ENCODE assay signal across 20 cellular contexts in the genomic region with DNA sequence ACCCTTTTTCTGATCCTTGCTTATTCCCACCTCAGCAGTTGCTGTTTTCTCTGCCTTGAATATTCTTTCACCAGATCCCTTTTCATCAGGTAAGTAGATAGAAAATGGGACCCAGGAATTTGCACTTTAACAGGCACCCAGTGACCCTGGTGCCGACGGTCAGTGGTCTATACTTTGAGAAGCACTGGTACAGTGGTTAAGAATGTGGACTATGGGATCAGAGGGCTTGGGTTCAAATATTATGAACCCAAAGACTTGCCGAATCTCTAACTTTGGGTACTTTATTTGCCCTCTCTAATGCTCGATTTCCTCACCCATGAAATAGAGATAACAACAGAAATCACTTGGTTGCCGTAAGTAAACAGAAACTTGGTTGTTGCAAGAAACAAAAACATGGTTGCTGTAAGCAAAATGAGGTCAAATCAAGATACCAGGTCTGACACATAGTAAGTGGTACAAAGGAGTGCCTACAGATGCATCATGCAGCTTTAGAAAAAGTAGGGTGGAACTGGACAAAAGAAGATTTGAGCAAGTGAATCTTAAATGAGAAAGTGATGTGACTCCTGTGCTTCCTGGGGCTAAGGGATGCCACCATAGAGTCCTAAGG.
A peak's percentile ranks its signal among the peaks of the same experiment; 100 is the strongest.
DNase-seq lines count a peak whose midpoint lies in the region; ATAC-seq and TF ChIP-seq lines count a peak whose summit lies in the region.
"Had no signal": no experiment of that assay in that cellular context is flagged by ENCODE, and none has a peak within 500 bp of the region (broad histone marks: within the 10 kb centered on the region; RNA-seq: fewer than 3 reads in every experiment).

No MANE protein-coding gene starts in this region.

- H3K9me3 ChIP-seq in Loucy (ENCODE audit: insufficient read depth, low read depth, low read length): no peaks in the 10 kb centered on the region
- no peaks in the 10 kb centered on the region for H3K9me3 ChIP-seq in liver (ENCODE audit: control insufficient read depth in 4 of 4, low read length in 3 of 4)
- no peaks in the 10 kb centered on the region for H3K9me3 ChIP-seq in CD4-positive, alpha-beta memory T cell (ENCODE audit: control insufficient read depth in 1 of 2, low read length in 2 of 2)

- H3K4me3 ChIP-seq in Loucy (ENCODE audit: low read length, poor library complexity, severe bottlenecking) (no peak overlapping the region), liver (ENCODE audit: low read depth in 1 of 3, low read length in 3 of 3) (no peak overlapping the region)
- H3K4me3 ChIP-seq in CD4-positive, alpha-beta memory T cell (ENCODE audit: low read length in 2 of 2): no peak overlapping the region

- H3K36me3 Mint-ChIP-seq in stimulated activated effector memory CD8-positive, alpha-beta T cell treated with anti-CD3 and anti-CD28 coated beads, Interleukin-12 subunit alpha, Interleukin-12 subunit beta, amount 100 ng/mL, for 72 hours: no peaks in the 10 kb centered on the region
- H3K36me3 Mint-ChIP-seq in activated naive CD8-positive, alpha-beta T cell treated with anti-CD3 and anti-CD28 coated beads for 36 hours: peaks cover 2% of the 10 kb centered on the region
- H3K36me3 Mint-ChIP-seq in CD4-positive, alpha-beta memory T cell: peaks cover 0 to under 1% of the 10 kb centered on the region in 2 donors
- H3K36me3 Mint-ChIP-seq: CD4-positive, CD25-positive, alpha-beta regulatory T cell had no signal

- TF ChIP-seq RAD21 in liver (IDR thresholded peaks at IDR 0.05): no peak

- ATAC-seq in stimulated activated effector memory CD8-positive, alpha-beta T cell treated with anti-CD3 and anti-CD28 coated beads, Interleukin-12 subunit alpha, Interleukin-12 subunit beta, amount 100 ng/mL, for 72 hours: peak; percentile 61
- no peak for ATAC-seq in GM21381 (IDR thresholded peaks at IDR 0.05; ENCODE audit: unreplicated experiment)
- ATAC-seq: Panc1, SK-N-SH treated with all-trans-retinoic acid at 6 μM for 48 hours had no signal

- no peak for TF ChIP-seq CTCF in Loucy (conservative IDR thresholded peaks at IDR 0.05; ENCODE audit: low read length)
- TF ChIP-seq CTCF in liver (IDR thresholded peaks at IDR 0.05; ENCODE audit: low read depth, low read length, missing input control): no peak

- intact Hi-C loops in CD4-positive, alpha-beta memory T cell (cut with micrococcal nuclease): no loop called here

- no peaks in the 10 kb centered on the region for H3K79me2 ChIP-seq in Loucy (ENCODE audit: insufficient read depth, low read length)

- H3K9ac ChIP-seq in Loucy (ENCODE audit: low read depth, low read length, poor library complexity, severe bottlenecking) (no peak overlapping the region), liver (ENCODE audit: low read depth in 1 of 2, low read length in 2 of 2) (no peak overlapping the region)

- H3K4me2 ChIP-seq in Loucy (ENCODE audit: low read depth, low read length, poor library complexity, severe bottlenecking): no peak overlapping the region

- peak overlapping the region; percentile 11; the same call in 1 of the 2 replicates for H2AFZ ChIP-seq in Loucy (ENCODE audit: low read length)

- H3K36me3 ChIP-seq in Loucy (ENCODE audit: insufficient read depth, low read length) (no peaks in the 10 kb centered on the region), liver (ENCODE audit: control insufficient read depth in 4 of 4, insufficient read depth in 3 of 4, low read depth in 1 of 4, low read length in 3 of 4) (no peaks in the 10 kb centered on the region)
- H3K36me3 ChIP-seq in CD4-positive, alpha-beta memory T cell (ENCODE audit: insufficient read depth, low read length): no peaks in the 10 kb centered on the region

- H3K4me3 Mint-ChIP-seq in stimulated activated effector memory CD8-positive, alpha-beta T cell treated with anti-CD3 and anti-CD28 coated beads, Interleukin-12 subunit alpha, Interleukin-12 subunit beta, amount 100 ng/mL, for 72 hours: no peak overlapping the region
- no peak overlapping the region for H3K4me3 Mint-ChIP-seq in activated naive CD8-positive, alpha-beta T cell treated with anti-CD3 and anti-CD28 coated beads for 36 hours
- H3K4me3 Mint-ChIP-seq in CD4-positive, alpha-beta memory T cell: no peak overlapping the region
- H3K4me3 Mint-ChIP-seq: CD4-positive, CD25-positive, alpha-beta regulatory T cell had no signal

- CTCF ChIA-PET in CD4-positive, alpha-beta memory T cell (lab: Charles Lee; ENCODE audit: partially characterized antibody): no interaction called here

- peaks cover 31% of the 10 kb centered on the region for H3K4me1 ChIP-seq in Loucy (ENCODE audit: insufficient read depth, low read length, poor library complexity, severe bottlenecking)
- H3K4me1 ChIP-seq in liver (ENCODE audit: control insufficient read depth in 4 of 4, insufficient read depth in 4 of 4, low read length in 3 of 4): no peaks in the 10 kb centered on the region
- no peaks in the 10 kb centered on the region for H3K4me1 ChIP-seq in CD4-positive, alpha-beta memory T cell (ENCODE audit: insufficient read depth, low read length)

- H3K27ac ChIP-seq in liver (ENCODE audit: low read depth in 1 of 2, low read length in 2 of 2): no peak overlapping the region
- no peak overlapping the region for H3K27ac ChIP-seq in CD4-positive, alpha-beta memory T cell (ENCODE audit: low read depth, low read length)

- no peaks in the 10 kb centered on the region for H3K9me2 ChIP-seq in Loucy (replicated peaks; ENCODE audit: low read depth, low read length)

- peaks cover 1% of the 10 kb centered on the region for H3K9me3 Mint-ChIP-seq in stimulated activated effector memory CD8-positive, alpha-beta T cell treated with anti-CD3 and anti-CD28 coated beads, Interleukin-12 subunit alpha, Interleukin-12 subunit beta, amount 100 ng/mL, for 72 hours
- H3K9me3 Mint-ChIP-seq in activated naive CD8-positive, alpha-beta T cell treated with anti-CD3 and anti-CD28 coated beads for 36 hours: no peaks in the 10 kb centered on the region
- no peaks in the 10 kb centered on the region for H3K9me3 Mint-ChIP-seq in CD4-positive, alpha-beta memory T cell

- H3F3A ChIP-seq in Loucy (ENCODE audit: low read depth): no peaks in the 10 kb centered on the region

- no peaks in the 10 kb centered on the region for H3K27me3 Mint-ChIP-seq in activated naive CD8-positive, alpha-beta T cell treated with anti-CD3 and anti-CD28 coated beads for 36 hours
- peaks cover 2 to 3% of the 10 kb centered on the region in 2 donors for H3K27me3 Mint-ChIP-seq in CD4-positive, alpha-beta memory T cell
- H3K27me3 Mint-ChIP-seq: CD4-positive, CD25-positive, alpha-beta regulatory T cell had no signal

- WGBS in liver: 62% methylated on average over 5 of the region's 5 CpGs

- no peaks in the 10 kb centered on the region for H4K20me1 ChIP-seq in Loucy (ENCODE audit: insufficient read depth, low read length, poor library complexity, severe bottlenecking)

- H3K27me3 ChIP-seq in Loucy (ENCODE audit: insufficient read depth, low read length, poor library complexity, severe bottlenecking) (no peaks in the 10 kb centered on the region), liver (ENCODE audit: control insufficient read depth in 4 of 4, insufficient read depth in 4 of 4, low read length in 3 of 4) (no peaks in the 10 kb centered on the region)
- H3K27me3 ChIP-seq in CD4-positive, alpha-beta memory T cell (ENCODE audit: insufficient read depth, low read length): no peaks in the 10 kb centered on the region

- peak; percentile 71 for DNase-seq in amniotic epithelial cell (ENCODE audit: low read depth)
- DNase-seq in stimulated activated effector memory CD8-positive, alpha-beta T cell treated with anti-CD3 and anti-CD28 coated beads, Interleukin-12 subunit alpha, Interleukin-12 subunit beta, amount 100 ng/mL, for 72 hours (ENCODE audit: low spot score in 2 of 2): no peak
- DNase-seq in activated naive CD8-positive, alpha-beta T cell treated with anti-CD3 and anti-CD28 coated beads for 36 hours: no peak
- DNase-seq in CD4-positive, alpha-beta memory T cell: no peak
- DNase-seq in activated CD8-positive, alpha-beta memory T cell treated with anti-CD3 and anti-CD28 coated beads, Interleukin-2, amount 50 U/mL, for 48 hours: no peak
- DNase-seq: Calu3; CD4-positive, CD25-positive, alpha-beta regulatory T cell; DMS153; KBM-7; NCI-H1092; NCI-H1436; NCI-H2029 treated with DMSO at 0.1 percent for 48 hours; NCI-H226; NCI-H510A treated with DMSO at 0.1 percent for 48 hours; NCI-H774 had no signal

- POLR2A ChIA-PET in CD4-positive, alpha-beta memory T cell (lab: Charles Lee; ENCODE audit: partially characterized antibody): no interaction called here

- H3K4me1 Mint-ChIP-seq in stimulated activated effector memory CD8-positive, alpha-beta T cell treated with anti-CD3 and anti-CD28 coated beads, Interleukin-12 subunit alpha, Interleukin-12 subunit beta, amount 100 ng/mL, for 72 hours: peaks cover 18% of the 10 kb centered on the region
- peaks cover 13% of the 10 kb centered on the region for H3K4me1 Mint-ChIP-seq in activated naive CD8-positive, alpha-beta T cell treated with anti-CD3 and anti-CD28 coated beads for 36 hours
- no peaks in the 10 kb centered on the region for H3K4me1 Mint-ChIP-seq in CD4-positive, alpha-beta memory T cell

- no peak overlapping the region for H3K27ac Mint-ChIP-seq in stimulated activated effector memory CD8-positive, alpha-beta T cell treated with anti-CD3 and anti-CD28 coated beads, Interleukin-12 subunit alpha, Interleukin-12 subunit beta, amount 100 ng/mL, for 72 hours
- H3K27ac Mint-ChIP-seq in activated naive CD8-positive, alpha-beta T cell treated with anti-CD3 and anti-CD28 coated beads for 36 hours: no peak overlapping the region
- no peak overlapping the region for H3K27ac Mint-ChIP-seq in CD4-positive, alpha-beta memory T cell
- H3K27ac Mint-ChIP-seq: CD4-positive, CD25-positive, alpha-beta regulatory T cell had no signal
